In the genomic region with DNA sequence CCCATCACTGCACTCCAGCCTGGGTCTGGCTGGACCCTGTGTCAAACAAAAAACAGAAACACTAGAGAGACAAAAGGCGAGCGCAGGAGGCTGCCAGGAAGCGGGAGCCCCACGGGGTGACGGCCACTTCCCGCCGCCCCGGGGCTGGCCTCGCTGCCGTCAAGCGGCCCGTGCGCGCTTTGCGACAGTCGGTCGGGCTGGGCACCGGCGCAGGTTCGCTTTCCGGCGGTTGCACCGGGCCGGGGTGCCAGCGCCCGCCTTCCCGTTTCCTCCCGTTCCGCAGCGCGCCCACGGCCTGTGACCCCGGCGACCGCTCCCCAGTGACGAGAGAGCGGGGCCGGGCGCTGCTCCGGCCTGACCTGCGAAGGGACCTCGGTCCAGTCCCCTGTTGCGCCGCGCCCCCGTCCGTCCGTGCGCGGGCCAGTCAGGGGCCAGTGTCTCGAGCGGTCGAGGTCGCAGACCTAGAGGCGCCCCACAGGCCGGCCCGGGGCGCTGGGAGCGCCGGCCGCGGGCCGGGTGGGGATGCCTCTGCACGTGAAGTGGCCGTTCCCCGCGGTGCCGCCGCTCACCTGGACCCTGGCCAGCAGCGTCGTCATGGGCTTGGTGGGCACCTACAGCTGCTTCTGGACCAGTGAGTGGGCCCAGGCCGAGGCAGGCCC, we compare ENCODE assay signal across 1 cellular context.
TF ChIP-seq lines count a peak whose summit lies in the region.

A gene (plus strand): TSS at position 218 of the 659 bp plus-strand sequence. CDS start 305 bp downstream, at position 523.

TF ChIP-seq in K562, 482 proteins besides CTCF, POLR2A, EP300 and RAD21 (continued from another document and continues in another):
- TF ChIP-seq, protein P1, sequence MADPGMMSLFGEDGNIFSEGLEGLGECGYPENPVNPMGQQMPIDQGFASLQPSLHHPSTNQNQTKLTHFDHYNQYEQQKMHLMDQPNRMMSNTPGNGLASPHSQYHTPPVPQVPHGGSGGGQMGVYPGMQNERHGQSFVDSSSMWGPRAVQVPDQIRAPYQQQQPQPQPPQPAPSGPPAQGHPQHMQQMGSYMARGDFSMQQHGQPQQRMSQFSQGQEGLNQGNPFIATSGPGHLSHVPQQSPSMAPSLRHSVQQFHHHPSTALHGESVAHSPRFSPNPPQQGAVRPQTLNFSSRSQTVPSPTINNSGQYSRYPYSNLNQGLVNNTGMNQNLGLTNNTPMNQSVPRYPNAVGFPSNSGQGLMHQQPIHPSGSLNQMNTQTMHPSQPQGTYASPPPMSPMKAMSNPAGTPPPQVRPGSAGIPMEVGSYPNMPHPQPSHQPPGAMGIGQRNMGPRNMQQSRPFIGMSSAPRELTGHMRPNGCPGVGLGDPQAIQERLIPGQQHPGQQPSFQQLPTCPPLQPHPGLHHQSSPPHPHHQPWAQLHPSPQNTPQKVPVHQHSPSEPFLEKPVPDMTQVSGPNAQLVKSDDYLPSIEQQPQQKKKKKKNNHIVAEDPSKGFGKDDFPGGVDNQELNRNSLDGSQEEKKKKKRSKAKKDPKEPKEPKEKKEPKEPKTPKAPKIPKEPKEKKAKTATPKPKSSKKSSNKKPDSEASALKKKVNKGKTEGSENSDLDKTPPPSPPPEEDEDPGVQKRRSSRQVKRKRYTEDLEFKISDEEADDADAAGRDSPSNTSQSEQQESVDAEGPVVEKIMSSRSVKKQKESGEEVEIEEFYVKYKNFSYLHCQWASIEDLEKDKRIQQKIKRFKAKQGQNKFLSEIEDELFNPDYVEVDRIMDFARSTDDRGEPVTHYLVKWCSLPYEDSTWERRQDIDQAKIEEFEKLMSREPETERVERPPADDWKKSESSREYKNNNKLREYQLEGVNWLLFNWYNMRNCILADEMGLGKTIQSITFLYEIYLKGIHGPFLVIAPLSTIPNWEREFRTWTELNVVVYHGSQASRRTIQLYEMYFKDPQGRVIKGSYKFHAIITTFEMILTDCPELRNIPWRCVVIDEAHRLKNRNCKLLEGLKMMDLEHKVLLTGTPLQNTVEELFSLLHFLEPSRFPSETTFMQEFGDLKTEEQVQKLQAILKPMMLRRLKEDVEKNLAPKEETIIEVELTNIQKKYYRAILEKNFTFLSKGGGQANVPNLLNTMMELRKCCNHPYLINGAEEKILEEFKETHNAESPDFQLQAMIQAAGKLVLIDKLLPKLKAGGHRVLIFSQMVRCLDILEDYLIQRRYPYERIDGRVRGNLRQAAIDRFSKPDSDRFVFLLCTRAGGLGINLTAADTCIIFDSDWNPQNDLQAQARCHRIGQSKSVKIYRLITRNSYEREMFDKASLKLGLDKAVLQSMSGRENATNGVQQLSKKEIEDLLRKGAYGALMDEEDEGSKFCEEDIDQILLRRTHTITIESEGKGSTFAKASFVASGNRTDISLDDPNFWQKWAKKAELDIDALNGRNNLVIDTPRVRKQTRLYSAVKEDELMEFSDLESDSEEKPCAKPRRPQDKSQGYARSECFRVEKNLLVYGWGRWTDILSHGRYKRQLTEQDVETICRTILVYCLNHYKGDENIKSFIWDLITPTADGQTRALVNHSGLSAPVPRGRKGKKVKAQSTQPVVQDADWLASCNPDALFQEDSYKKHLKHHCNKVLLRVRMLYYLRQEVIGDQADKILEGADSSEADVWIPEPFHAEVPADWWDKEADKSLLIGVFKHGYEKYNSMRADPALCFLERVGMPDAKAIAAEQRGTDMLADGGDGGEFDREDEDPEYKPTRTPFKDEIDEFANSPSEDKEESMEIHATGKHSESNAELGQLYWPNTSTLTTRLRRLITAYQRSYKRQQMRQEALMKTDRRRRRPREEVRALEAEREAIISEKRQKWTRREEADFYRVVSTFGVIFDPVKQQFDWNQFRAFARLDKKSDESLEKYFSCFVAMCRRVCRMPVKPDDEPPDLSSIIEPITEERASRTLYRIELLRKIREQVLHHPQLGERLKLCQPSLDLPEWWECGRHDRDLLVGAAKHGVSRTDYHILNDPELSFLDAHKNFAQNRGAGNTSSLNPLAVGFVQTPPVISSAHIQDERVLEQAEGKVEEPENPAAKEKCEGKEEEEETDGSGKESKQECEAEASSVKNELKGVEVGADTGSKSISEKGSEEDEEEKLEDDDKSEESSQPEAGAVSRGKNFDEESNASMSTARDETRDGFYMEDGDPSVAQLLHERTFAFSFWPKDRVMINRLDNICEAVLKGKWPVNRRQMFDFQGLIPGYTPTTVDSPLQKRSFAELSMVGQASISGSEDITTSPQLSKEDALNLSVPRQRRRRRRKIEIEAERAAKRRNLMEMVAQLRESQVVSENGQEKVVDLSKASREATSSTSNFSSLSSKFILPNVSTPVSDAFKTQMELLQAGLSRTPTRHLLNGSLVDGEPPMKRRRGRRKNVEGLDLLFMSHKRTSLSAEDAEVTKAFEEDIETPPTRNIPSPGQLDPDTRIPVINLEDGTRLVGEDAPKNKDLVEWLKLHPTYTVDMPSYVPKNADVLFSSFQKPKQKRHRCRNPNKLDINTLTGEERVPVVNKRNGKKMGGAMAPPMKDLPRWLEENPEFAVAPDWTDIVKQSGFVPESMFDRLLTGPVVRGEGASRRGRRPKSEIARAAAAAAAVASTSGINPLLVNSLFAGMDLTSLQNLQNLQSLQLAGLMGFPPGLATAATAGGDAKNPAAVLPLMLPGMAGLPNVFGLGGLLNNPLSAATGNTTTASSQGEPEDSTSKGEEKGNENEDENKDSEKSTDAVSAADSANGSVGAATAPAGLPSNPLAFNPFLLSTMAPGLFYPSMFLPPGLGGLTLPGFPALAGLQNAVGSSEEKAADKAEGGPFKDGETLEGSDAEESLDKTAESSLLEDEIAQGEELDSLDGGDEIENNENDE (IDR thresholded peaks at IDR 0.05; ENCODE audit: low read depth, low read length) = no peak
- TF ChIP-seq ZNF830 (CRISPR knock-in tag; IDR thresholded peaks at IDR 0.05) (no peak), TSC22D4 (tag; IDR thresholded peaks at IDR 0.05) (no peak), BCL6 (CRISPR knock-in tag; IDR thresholded peaks at IDR 0.05) (no peak), ZNF699 (CRISPR knock-in tag; IDR thresholded peaks at IDR 0.05; ENCODE audit: insufficient replicate concordance) (no peak), RBM14 (IDR thresholded peaks at IDR 0.05; ENCODE audit: borderline replicate concordance, insufficient read depth, low read depth, low read length) (no peak), TCF7 (IDR thresholded peaks at IDR 0.05; ENCODE audit: borderline replicate concordance) (no peak), NFRKB (IDR thresholded peaks at IDR 0.05; ENCODE audit: low read depth) (no peak), NFATC3 (IDR thresholded peaks at IDR 0.05) (no peak), DDX20 (tag; IDR thresholded peaks at IDR 0.05; ENCODE audit: low read depth) (no peak), ZNF785 (CRISPR knock-in tag; IDR thresholded peaks at IDR 0.05) (no peak), CTBP1 (IDR thresholded peaks at IDR 0.05; ENCODE audit: borderline replicate concordance) (peak; percentile 69), SP1 (CRISPR knock-in tag; IDR thresholded peaks at IDR 0.05) (no peak; the same call in 1 of the 2 replicates), ZNF347 (CRISPR knock-in tag; IDR thresholded peaks at IDR 0.05; ENCODE audit: low read depth) (no peak), ESRRB (CRISPR knock-in tag; IDR thresholded peaks at IDR 0.05; ENCODE audit: borderline replicate concordance) (no peak), ZNF23 (CRISPR knock-in tag; IDR thresholded peaks at IDR 0.05) (no peak), CREM (IDR thresholded peaks at IDR 0.05; ENCODE audit: low read depth) (peak; percentile 57), PHF21A (IDR thresholded peaks at IDR 0.05; ENCODE audit: borderline replicate concordance, low read depth) (no peak), HEY1 (CRISPR knock-in tag; IDR thresholded peaks at IDR 0.05; ENCODE audit: borderline replicate concordance) (no peak), STAG1 (CRISPR knock-in tag; IDR thresholded peaks at IDR 0.05; ENCODE audit: borderline replicate concordance) (no peak), LARP7 (IDR thresholded peaks at IDR 0.05) (no peak), MCM2 (IDR thresholded peaks at IDR 0.05; ENCODE audit: low read depth) (no peak), TCF7L2 (IDR thresholded peaks at IDR 0.05; ENCODE audit: low read depth, low read length) (no peak), HDAC1 (IDR thresholded peaks at IDR 0.05) (peak in 1 of 2 experiments; percentile 18; a peak in 1 of 4 replicates), FOSL1 (tag; conservative IDR thresholded peaks at IDR 0.05) (no peak), RFX7 (CRISPR knock-in tag; IDR thresholded peaks at IDR 0.05) (no peak), MTA1 (IDR thresholded peaks at IDR 0.05; ENCODE audit: borderline replicate concordance) (no peak), SREBF1 (IDR thresholded peaks at IDR 0.05; ENCODE audit: borderline replicate concordance, low read depth, low read length) (no peak)
- TF ChIP-seq, protein P2, sequence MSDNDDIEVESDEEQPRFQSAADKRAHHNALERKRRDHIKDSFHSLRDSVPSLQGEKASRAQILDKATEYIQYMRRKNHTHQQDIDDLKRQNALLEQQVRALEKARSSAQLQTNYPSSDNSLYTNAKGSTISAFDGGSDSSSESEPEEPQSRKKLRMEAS (CRISPR knock-in tag; IDR thresholded peaks at IDR 0.05) = no peak; the same call in 1 of the 2 replicates
- TF ChIP-seq, protein P3, sequence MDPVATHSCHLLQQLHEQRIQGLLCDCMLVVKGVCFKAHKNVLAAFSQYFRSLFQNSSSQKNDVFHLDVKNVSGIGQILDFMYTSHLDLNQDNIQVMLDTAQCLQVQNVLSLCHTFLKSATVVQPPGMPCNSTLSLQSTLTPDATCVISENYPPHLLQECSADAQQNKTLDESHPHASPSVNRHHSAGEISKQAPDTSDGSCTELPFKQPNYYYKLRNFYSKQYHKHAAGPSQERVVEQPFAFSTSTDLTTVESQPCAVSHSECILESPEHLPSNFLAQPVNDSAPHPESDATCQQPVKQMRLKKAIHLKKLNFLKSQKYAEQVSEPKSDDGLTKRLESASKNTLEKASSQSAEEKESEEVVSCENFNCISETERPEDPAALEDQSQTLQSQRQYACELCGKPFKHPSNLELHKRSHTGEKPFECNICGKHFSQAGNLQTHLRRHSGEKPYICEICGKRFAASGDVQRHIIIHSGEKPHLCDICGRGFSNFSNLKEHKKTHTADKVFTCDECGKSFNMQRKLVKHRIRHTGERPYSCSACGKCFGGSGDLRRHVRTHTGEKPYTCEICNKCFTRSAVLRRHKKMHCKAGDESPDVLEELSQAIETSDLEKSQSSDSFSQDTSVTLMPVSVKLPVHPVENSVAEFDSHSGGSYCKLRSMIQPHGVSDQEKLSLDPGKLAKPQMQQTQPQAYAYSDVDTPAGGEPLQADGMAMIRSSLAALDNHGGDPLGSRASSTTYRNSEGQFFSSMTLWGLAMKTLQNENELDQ (CRISPR knock-in tag; IDR thresholded peaks at IDR 0.05; ENCODE audit: borderline replicate concordance) = no peak
- TF ChIP-seq, protein P4, sequence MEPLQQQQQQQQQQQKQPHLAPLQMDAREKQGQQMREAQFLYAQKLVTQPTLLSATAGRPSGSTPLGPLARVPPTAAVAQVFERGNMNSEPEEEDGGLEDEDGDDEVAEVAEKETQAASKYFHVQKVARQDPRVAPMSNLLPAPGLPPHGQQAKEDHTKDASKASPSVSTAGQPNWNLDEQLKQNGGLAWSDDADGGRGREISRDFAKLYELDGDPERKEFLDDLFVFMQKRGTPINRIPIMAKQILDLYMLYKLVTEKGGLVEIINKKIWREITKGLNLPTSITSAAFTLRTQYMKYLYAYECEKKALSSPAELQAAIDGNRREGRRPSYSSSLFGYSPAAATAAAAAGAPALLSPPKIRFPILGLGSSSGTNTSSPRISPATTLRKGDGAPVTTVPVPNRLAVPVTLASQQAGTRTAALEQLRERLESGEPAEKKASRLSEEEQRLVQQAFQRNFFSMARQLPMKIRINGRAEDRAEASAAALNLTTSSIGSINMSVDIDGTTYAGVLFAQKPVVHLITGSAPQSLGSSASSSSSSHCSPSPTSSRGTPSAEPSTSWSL (CRISPR knock-in tag; IDR thresholded peaks at IDR 0.05; ENCODE audit: borderline replicate concordance) = no peak
- TF ChIP-seq, protein P5, sequence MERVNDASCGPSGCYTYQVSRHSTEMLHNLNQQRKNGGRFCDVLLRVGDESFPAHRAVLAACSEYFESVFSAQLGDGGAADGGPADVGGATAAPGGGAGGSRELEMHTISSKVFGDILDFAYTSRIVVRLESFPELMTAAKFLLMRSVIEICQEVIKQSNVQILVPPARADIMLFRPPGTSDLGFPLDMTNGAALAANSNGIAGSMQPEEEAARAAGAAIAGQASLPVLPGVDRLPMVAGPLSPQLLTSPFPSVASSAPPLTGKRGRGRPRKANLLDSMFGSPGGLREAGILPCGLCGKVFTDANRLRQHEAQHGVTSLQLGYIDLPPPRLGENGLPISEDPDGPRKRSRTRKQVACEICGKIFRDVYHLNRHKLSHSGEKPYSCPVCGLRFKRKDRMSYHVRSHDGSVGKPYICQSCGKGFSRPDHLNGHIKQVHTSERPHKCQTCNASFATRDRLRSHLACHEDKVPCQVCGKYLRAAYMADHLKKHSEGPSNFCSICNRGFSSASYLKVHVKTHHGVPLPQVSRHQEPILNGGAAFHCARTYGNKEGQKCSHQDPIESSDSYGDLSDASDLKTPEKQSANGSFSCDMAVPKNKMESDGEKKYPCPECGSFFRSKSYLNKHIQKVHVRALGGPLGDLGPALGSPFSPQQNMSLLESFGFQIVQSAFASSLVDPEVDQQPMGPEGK (CRISPR knock-in tag; IDR thresholded peaks at IDR 0.05; ENCODE audit: borderline replicate concordance) = no peak
- TF ChIP-seq, protein P6, sequence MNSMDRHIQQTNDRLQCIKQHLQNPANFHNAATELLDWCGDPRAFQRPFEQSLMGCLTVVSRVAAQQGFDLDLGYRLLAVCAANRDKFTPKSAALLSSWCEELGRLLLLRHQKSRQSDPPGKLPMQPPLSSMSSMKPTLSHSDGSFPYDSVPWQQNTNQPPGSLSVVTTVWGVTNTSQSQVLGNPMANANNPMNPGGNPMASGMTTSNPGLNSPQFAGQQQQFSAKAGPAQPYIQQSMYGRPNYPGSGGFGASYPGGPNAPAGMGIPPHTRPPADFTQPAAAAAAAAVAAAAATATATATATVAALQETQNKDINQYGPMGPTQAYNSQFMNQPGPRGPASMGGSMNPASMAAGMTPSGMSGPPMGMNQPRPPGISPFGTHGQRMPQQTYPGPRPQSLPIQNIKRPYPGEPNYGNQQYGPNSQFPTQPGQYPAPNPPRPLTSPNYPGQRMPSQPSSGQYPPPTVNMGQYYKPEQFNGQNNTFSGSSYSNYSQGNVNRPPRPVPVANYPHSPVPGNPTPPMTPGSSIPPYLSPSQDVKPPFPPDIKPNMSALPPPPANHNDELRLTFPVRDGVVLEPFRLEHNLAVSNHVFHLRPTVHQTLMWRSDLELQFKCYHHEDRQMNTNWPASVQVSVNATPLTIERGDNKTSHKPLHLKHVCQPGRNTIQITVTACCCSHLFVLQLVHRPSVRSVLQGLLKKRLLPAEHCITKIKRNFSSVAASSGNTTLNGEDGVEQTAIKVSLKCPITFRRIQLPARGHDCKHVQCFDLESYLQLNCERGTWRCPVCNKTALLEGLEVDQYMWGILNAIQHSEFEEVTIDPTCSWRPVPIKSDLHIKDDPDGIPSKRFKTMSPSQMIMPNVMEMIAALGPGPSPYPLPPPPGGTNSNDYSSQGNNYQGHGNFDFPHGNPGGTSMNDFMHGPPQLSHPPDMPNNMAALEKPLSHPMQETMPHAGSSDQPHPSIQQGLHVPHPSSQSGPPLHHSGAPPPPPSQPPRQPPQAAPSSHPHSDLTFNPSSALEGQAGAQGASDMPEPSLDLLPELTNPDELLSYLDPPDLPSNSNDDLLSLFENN (IDR thresholded peaks at IDR 0.05; ENCODE audit: low read depth in 2 of 2, low read length in 2 of 2) = no peak
